ENCODE assay signal across 16 cellular contexts in genomic region chr10:124053971-124054370, GRCh38. TPM values are rescaled to one million over a fixed set of nuclear protein-coding genes. Genes with fewer than 3 reads are reported as not detected.
DNase-seq lines count a peak whose midpoint lies in the region; ATAC-seq, FAIRE-seq and TF ChIP-seq lines count a peak whose summit lies in the region.
"Had no signal": no experiment of that assay in that cellular context is flagged by ENCODE, and none has a peak within 500 bp of the region (broad histone marks: within the 10 kb centered on the region; RNA-seq: fewer than 3 reads in every experiment).

No MANE protein-coding gene starts in this region.

- CTCF ChIA-PET in endothelial cell of umbilical vein (lab: Charles Lee) (interaction anchor here (0.7 to 1.9 kb wide), 6 partner anchors 21 to 350 kb away, joined by 3 to 6 read pairs (median 4); partner anchors contain the start of gene CHST15), GM10248 (lab: Yijun Ruan, JAX) (no interaction called here)

- no peak overlapping the region for H3K4me3 ChIP-seq in endothelial cell of umbilical vein (replicated peaks in 1 of 3; ENCODE audit: insufficient read depth in 1 of 3, low read depth in 1 of 3, low read length in 3 of 3)

- H3K4me2 ChIP-seq in endothelial cell of umbilical vein (ENCODE audit: insufficient read depth, low read length), result peak overlapping the region; percentile 16

- no peaks in the 10 kb centered on the region for H3K9me1 ChIP-seq in endothelial cell of umbilical vein (replicated peaks; ENCODE audit: control insufficient read depth, extremely low read depth, insufficient read depth, low read length)

- BruUV-seq in endothelial cell of umbilical vein (replicated peaks; lab: Mats Ljungman, UMichigan), result no TSS peak

- no peaks in the 10 kb centered on the region for H4K20me1 ChIP-seq in endothelial cell of umbilical vein (replicated peaks; ENCODE audit: control insufficient read depth, extremely low read depth, insufficient read depth, low read length)

- TF ChIP-seq POLR2A in endothelial cell of umbilical vein (IDR thresholded peaks at IDR 0.05; ENCODE audit: low read depth, low read length), result no peak

- peak; percentile 72 for FAIRE-seq in endothelial cell of umbilical vein (lab: Jason Lieb, UNC)

- no peak overlapping the region for H3K4me3 Mint-ChIP-seq in progenitor cell of endocrine pancreas (ENCODE audit: low read depth)
- H3K4me3 Mint-ChIP-seq: natural killer cell had no signal

- intact Hi-C loops in endothelial cell of umbilical vein (cut with micrococcal nuclease), result no loop called here

- peaks cover 11% of the 10 kb centered on the region for H3K4me1 ChIP-seq in endothelial cell of umbilical vein (ENCODE audit: control insufficient read depth, extremely low read depth, insufficient read depth, low read length)

- ATAC-seq in GM21529 (IDR thresholded peaks at IDR 0.05; ENCODE audit: unreplicated experiment), result no peak
- no peak for ATAC-seq in GM21619 (IDR thresholded peaks at IDR 0.05; ENCODE audit: unreplicated experiment)
- ATAC-seq: natural killer cell, Panc1 had no signal

- no peak for TF ChIP-seq CTCF in endothelial cell of umbilical vein (IDR thresholded peaks at IDR 0.05; ENCODE audit: extremely low read depth in 1 of 2, insufficient read depth in 1 of 2, low read depth in 1 of 2, low read length in 2 of 2)
- no peak for TF ChIP-seq CTCF in progenitor cell of endocrine pancreas (IDR thresholded peaks at IDR 0.05; ENCODE audit: unreplicated experiment)
- no peak for TF ChIP-seq CTCF in GM10248 (IDR thresholded peaks at IDR 0.05; ENCODE audit: control extremely low read depth, extremely low read depth, low read depth, missing control alignments)

- H3K27ac ChIP-seq in endothelial cell of umbilical vein (ENCODE audit: insufficient read depth, low read depth, low read length), result no peak overlapping the region
- H3K27ac ChIP-seq: 22Rv1, VCaP had no signal

- no peak overlapping the region for H2AFZ ChIP-seq in endothelial cell of umbilical vein (ENCODE audit: low read depth, low read length)

- no peaks in the 10 kb centered on the region for H3K27me3 Mint-ChIP-seq in progenitor cell of endocrine pancreas

- H3K36me3 Mint-ChIP-seq in progenitor cell of endocrine pancreas (ENCODE audit: insufficient read depth), result no peaks in the 10 kb centered on the region
- H3K36me3 Mint-ChIP-seq: natural killer cell had no signal

- H3K9me3 Mint-ChIP-seq in progenitor cell of endocrine pancreas (ENCODE audit: low read depth), result no peaks in the 10 kb centered on the region
- H3K9me3 Mint-ChIP-seq: natural killer cell had no signal

- no peak overlapping the region for H3K9ac ChIP-seq in endothelial cell of umbilical vein (replicated peaks; ENCODE audit: extremely low read depth, insufficient read depth, low read length)

- H3K27me3 ChIP-seq in endothelial cell of umbilical vein (ENCODE audit: control insufficient read depth in 2 of 2, insufficient read depth in 2 of 2, low read length in 2 of 2), result no peaks in the 10 kb centered on the region

- H3K4me1 Mint-ChIP-seq in progenitor cell of endocrine pancreas (ENCODE audit: low read depth), result peaks cover 8% of the 10 kb centered on the region
- H3K4me1 Mint-ChIP-seq: natural killer cell had no signal

- DNase-seq in DMS 273 (lab: John Stamatoyannopoulos, UW; ENCODE audit: unreplicated experiment) (peak; percentile 2), DMS 273 treated with DMSO at 0.1 percent for 48 hours (lab: John Stamatoyannopoulos, UW) (no peak), NCI-H2029 treated with DMSO at 0.1 percent for 48 hours (lab: John Stamatoyannopoulos, UW) (peak; percentile 2), endothelial cell of umbilical vein (ENCODE audit: low read depth, low spot score) (peak; percentile 55), progenitor cell of endocrine pancreas (ENCODE audit: low spot score, unreplicated experiment) (no peak), GM10248 (ENCODE audit: extremely low spot score) (no peak)
- DNase-seq: activated effector memory CD4-positive, alpha-beta T cell treated with Interleukin-2 at 50 U/mL for 16 hours; natural killer cell; NCI-H1417 treated with DMSO at 0.1 percent for 48 hours; NCI-H524 treated with DMSO at 0.1 percent for 48 hours; SW 1271 had no signal

- no peaks in the 10 kb centered on the region for H3K36me3 ChIP-seq in endothelial cell of umbilical vein (ENCODE audit: control insufficient read depth in 2 of 2, extremely low read depth in 1 of 2, insufficient read depth in 2 of 2, low read length in 2 of 2)

- POLR2A ChIA-PET in endothelial cell of umbilical vein (lab: Charles Lee), result no interaction called here
- POLR2A ChIA-PET in GM10248 (lab: Yijun Ruan, JAX), result no interaction called here

- H3K27ac Mint-ChIP-seq in progenitor cell of endocrine pancreas, result peak overlapping the region; percentile 70
- H3K27ac Mint-ChIP-seq: natural killer cell had no signal

- no peaks in the 10 kb centered on the region for H3K79me2 ChIP-seq in endothelial cell of umbilical vein (ENCODE audit: control insufficient read depth, insufficient read depth, low read length)

- no peaks in the 10 kb centered on the region for H3K9me3 ChIP-seq in endothelial cell of umbilical vein (replicated peaks; ENCODE audit: control insufficient read depth, insufficient read depth, low read length)

- dilution Hi-C loops in endothelial cell of umbilical vein (cut with MboI; ENCODE audit: extremely low pct_ligation_motif_present, low sequenced_read_pairs), result no loop called here

TF ChIP-seq in endothelial cell of umbilical vein, 7 proteins besides CTCF, POLR2A, EP300 and RAD21:
- peak; percentile 29 for TF ChIP-seq FOS (IDR thresholded peaks at IDR 0.05; ENCODE audit: borderline replicate concordance, insufficient read depth, low read length)
- no peak for TF ChIP-seq GATA2 (IDR thresholded peaks at IDR 0.05; ENCODE audit: insufficient read depth, insufficient read length, low read depth, low read length)

RNA-seq across cellular contexts. Expression of gene CHST15, which starts 39.4 kb away (rescaled TPM):
- total RNA-seq in endothelial cell of umbilical vein (23.1 and 29.2 TPM in 2 replicates), progenitor cell of endocrine pancreas (7.9 and 8.1 TPM in 2 replicates)
- polyA plus RNA-seq in endothelial cell of umbilical vein, result 21.8 and 23.1 TPM in 2 replicates
- polyA plus RNA-seq in endothelial cell of umbilical vein (2011; cell fraction: cytosol; rRNA removed), result 14.3 and 15.2 TPM in 2 replicates
- 29.3 and 31.5 TPM in 2 replicates for polyA plus RNA-seq in endothelial cell of umbilical vein (2011; cell fraction: nucleus; rRNA removed)
- 3.8 and 6.1 TPM in 2 replicates for polyA plus RNA-seq in endothelial cell of umbilical vein (2012)
- 41.4 and 50.1 TPM in 2 replicates for polyA minus RNA-seq in endothelial cell of umbilical vein
- 4.9 TPM for polyA minus RNA-seq in endothelial cell of umbilical vein (2011; cell fraction: cytosol; rRNA and poly(A)+ RNA removed)
- polyA minus RNA-seq in endothelial cell of umbilical vein (2011; cell fraction: nucleus; rRNA and poly(A)+ RNA removed), result 25.5 and 33.0 TPM in 2 replicates

Comparison
In these comparisons a context has a peak if more than half of its experiments do, and no peak if none do; other contexts are left out.
1. DNase-seq: peak in DMS 273 (single experiment), NCI-H2029 treated with DMSO at 0.1 percent for 48 hours (single experiment) and endothelial cell of umbilical vein (single experiment); none in DMS 273 treated with DMSO at 0.1 percent for 48 hours (single experiment), progenitor cell of endocrine pancreas (single experiment) and GM10248 (single experiment).